11 cellular contexts compared by ENCODE assay signal in the genomic region with DNA sequence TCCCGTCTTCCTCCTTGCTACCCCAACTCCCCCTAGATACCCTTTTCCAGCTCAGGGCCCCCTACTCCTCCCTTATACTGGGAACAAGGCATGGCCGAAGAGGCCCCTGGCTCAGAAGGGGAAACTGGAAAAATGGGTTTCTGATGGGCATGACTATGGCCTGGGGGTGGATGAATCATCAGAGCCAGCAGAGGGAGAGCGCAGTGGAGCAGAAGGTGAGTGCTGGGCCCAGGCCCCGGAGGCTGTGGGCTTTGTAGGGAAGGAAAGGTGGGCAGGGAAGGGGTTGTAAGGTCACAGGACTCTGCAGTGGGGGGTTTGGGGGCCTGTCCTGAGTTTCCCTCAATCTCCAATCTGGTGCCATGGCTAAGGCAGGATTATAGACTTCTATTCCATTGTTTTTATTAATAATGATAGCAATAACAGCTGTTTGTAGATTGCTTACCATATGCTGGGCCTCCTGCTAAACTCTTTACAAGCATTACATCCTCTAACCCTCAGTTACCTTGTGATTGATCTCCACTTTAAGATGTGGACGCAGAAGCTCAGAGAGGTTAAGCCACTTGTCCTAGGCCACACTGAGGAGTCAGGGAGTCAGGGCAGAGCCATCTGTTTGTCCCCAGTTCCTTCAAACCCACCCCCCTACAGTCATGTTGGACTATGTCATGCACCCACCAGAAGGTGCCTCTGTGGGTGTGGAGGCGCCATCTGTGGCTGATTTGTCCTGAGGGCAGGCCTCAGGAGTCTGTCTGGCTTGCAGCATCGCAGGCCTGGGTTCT. TPM values are rescaled to one million over a fixed set of nuclear protein-coding genes. Genes with fewer than 3 reads are reported as not detected.
DNase-seq lines count a peak whose midpoint lies in the region; ATAC-seq and TF ChIP-seq lines count a peak whose summit lies in the region.
"Had no signal": no experiment of that assay in that cellular context is flagged by ENCODE, and none has a peak within 500 bp of the region (broad histone marks: within the 10 kb centered on the region; RNA-seq: fewer than 3 reads in every experiment).

No MANE protein-coding gene starts in this region.

- intact Hi-C loops in sciatic nerve (cut with DNase I), result no loop called here

- H4K20me1 ChIP-seq in SK-N-SH (ENCODE audit: insufficient read depth), result no peaks in the 10 kb centered on the region

- H3K36me3 ChIP-seq in SK-N-SH (replicated peaks in 1 of 2; ENCODE audit: control insufficient read depth in 1 of 2, insufficient read depth in 2 of 2, low read length in 1 of 2), result peaks cover 0 to 3% of the 10 kb centered on the region in 2 experiments
- H3K36me3 ChIP-seq in suprapubic skin, result no peaks in the 10 kb centered on the region

- no peak overlapping the region for H3K9ac ChIP-seq in SK-N-SH

- H3K9me2 ChIP-seq in SK-N-SH, result no peaks in the 10 kb centered on the region

- no peaks in the 10 kb centered on the region for H3K79me2 ChIP-seq in SK-N-SH (ENCODE audit: insufficient read depth)

- no peaks in the 10 kb centered on the region for H3K27me3 ChIP-seq in SK-N-SH (ENCODE audit: insufficient read depth)
- no peaks in the 10 kb centered on the region for H3K27me3 ChIP-seq in suprapubic skin

- peaks cover 4% of the 10 kb centered on the region for H3F3A ChIP-seq in SK-N-SH (replicated peaks; ENCODE audit: insufficient read depth)

- no peak for TF ChIP-seq POLR2A in suprapubic skin (IDR thresholded peaks at IDR 0.05)

- no peak for TF ChIP-seq EP300 in SK-N-SH (IDR thresholded peaks at IDR 0.05; ENCODE audit: borderline replicate concordance in 1 of 2, low read depth in 1 of 2, low read length in 1 of 2)
- TF ChIP-seq EP300 in suprapubic skin (IDR thresholded peaks at IDR 0.05), result no peak

- 80% methylated on average over 7 of the region's 7 CpGs for WGBS in SK-N-SH (ENCODE audit: low lambda C conversion rate)
- 68% methylated on average over 6 of the region's 7 CpGs for WGBS in suprapubic skin

- CTCF ChIA-PET in SK-N-SH (lab: Yijun Ruan, JAX), result interaction anchor here (1.1 kb wide), 1 partner anchor 75 kb away, joined by 5 read pairs; no protein-coding TSS in a partner anchor

- no peak overlapping the region for H2AFZ ChIP-seq in SK-N-SH (ENCODE audit: low read depth)

- no peak overlapping the region for H3K27ac ChIP-seq in SK-N-SH (ENCODE audit: low read depth in 2 of 2, low read length in 1 of 2)
- H3K27ac ChIP-seq in suprapubic skin, result peak overlapping the region; percentile 69

- ATAC-seq in sciatic nerve (no peak), GM19328 (IDR thresholded peaks at IDR 0.05; ENCODE audit: unreplicated experiment) (no peak)
- ATAC-seq: natural killer cell had no signal

- H3K9me3 ChIP-seq in SK-N-SH (0 out of 2 replicates have a peak, but pooled peaks cover 6% of the 10 kb centered on the region), suprapubic skin (no peaks in the 10 kb centered on the region)

- POLR2A ChIA-PET in SK-N-SH (lab: Yijun Ruan, JAX), result no interaction called here

- DNase-seq in HK-2 (ENCODE audit: unreplicated experiment) (peak; percentile 21), SK-N-SH (no peak), foreskin melanocyte (peak; percentile 46), suprapubic skin (ENCODE audit: low spot score in 2 of 2) (no peak), sciatic nerve (ENCODE audit: low spot score) (no peak)
- no peak for DNase-seq in activated T-cell treated with anti-CD3 and anti-CD28 coated beads, Interleukin-2, amount 50 U/mL, for 48 hours
- DNase-seq: amniotic stem cell, natural killer cell, NCI-H187 treated with DMSO at 0.1 percent for 48 hours, OCI-M1 had no signal

- TF ChIP-seq CTCF in SK-N-SH (IDR thresholded peaks at IDR 0.05) (no peak), suprapubic skin (IDR thresholded peaks at IDR 0.05) (no peak)

- H3K4me1 ChIP-seq in SK-N-SH (ENCODE audit: control insufficient read depth in 1 of 2, insufficient read depth in 2 of 2, low read depth in 1 of 2, low read length in 1 of 2), result no peaks in the 10 kb centered on the region
- H3K4me1 ChIP-seq in suprapubic skin, result peaks cover 29% of the 10 kb centered on the region

- no peak overlapping the region for H3K4me2 ChIP-seq in SK-N-SH

- TF ChIP-seq RAD21 in SK-N-SH (IDR thresholded peaks at IDR 0.05; ENCODE audit: low read length), result no peak

- H3K4me3 ChIP-seq in SK-N-SH (ENCODE audit: low read depth in 2 of 2, low read length in 1 of 2) (no peak overlapping the region), suprapubic skin (no peak overlapping the region)

TF ChIP-seq in SK-N-SH, 30 proteins besides CTCF, POLR2A, EP300 and RAD21:
- TF ChIP-seq NFIC (IDR thresholded peaks at IDR 0.05; ENCODE audit: borderline replicate concordance) (no peak), RFX5 (IDR thresholded peaks at IDR 0.05; ENCODE audit: low read length) (no peak), EZH2phosphoT487 (IDR thresholded peaks at IDR 0.05; ENCODE audit: borderline replicate concordance, low read depth) (no peak), FOSL2 (IDR thresholded peaks at IDR 0.05; ENCODE audit: borderline replicate concordance, low read depth) (peak; percentile 14; the same call in 1 of the 2 replicates), FOXJ3 (CRISPR knock-in tag; IDR thresholded peaks at IDR 0.05) (no peak)

RNA-seq across cellular contexts. Expression of a gene that starts 36.2 kb away (rescaled TPM):
- 13.7 and 17.1 TPM in 2 replicates for polyA plus RNA-seq in SK-N-SH (2012; rRNA removed)
- 5.4 and 10.2 TPM in 2 replicates for polyA plus RNA-seq in SK-N-SH (2012; cell fraction: cytosol; rRNA removed)
- polyA plus RNA-seq in SK-N-SH (2012; cell fraction: nucleus; rRNA removed), result 19.2 and 37.2 TPM in 2 replicates
- total RNA-seq in suprapubic skin, result 10 to 100 TPM; 18.7 to 23.9 (median 21.9) TPM
- 40.0 TPM for total RNA-seq in sciatic nerve

RNA-seq across cellular contexts. Expression of a gene that starts 38.2 kb away (rescaled TPM):
- polyA plus RNA-seq in SK-N-SH (2012; rRNA removed), result 2.5 and 4.4 TPM in 2 replicates
- 1.8 and 2.7 TPM in 2 replicates for polyA plus RNA-seq in SK-N-SH (2012; cell fraction: cytosol; rRNA removed)
- polyA plus RNA-seq in SK-N-SH (2012; cell fraction: nucleus; rRNA removed), result 8.0 and 8.7 TPM in 2 replicates
- total RNA-seq in suprapubic skin (10 to 100 TPM; 25.8 to 41.4 (median 34.0) TPM), sciatic nerve (12.7 TPM)

Comparison
In these comparisons a context has a peak if more than half of its experiments do, and no peak if none do; other contexts are left out.
1. DNase-seq: peak in HK-2 (single experiment) and foreskin melanocyte (single experiment); none in SK-N-SH (single experiment), suprapubic skin (0 of 2), activated T-cell treated with anti-CD3 and anti-CD28 coated beads, Interleukin-2, amount 50 U/mL, for 48 hours (0 of 2) and sciatic nerve (single experiment).